19 cellular contexts compared by ENCODE assay signal in genomic region chr1:235158680-235159079, GRCh38.
"Had no signal": no experiment of that assay in that cellular context is flagged by ENCODE, and none has a peak within 500 bp of the region (broad histone marks: within the 10 kb centered on the region; RNA-seq: fewer than 3 reads in every experiment).

No MANE protein-coding gene starts in this region.

- H3K27ac ChIP-seq: breast epithelium, prostate gland, tibial artery, vagina had no signal

- ATAC-seq: right cardiac atrium had no signal

- H3K4me3 ChIP-seq: breast epithelium, prostate gland, tibial artery, vagina had no signal

- H3K27me3 ChIP-seq: breast epithelium, tibial artery, vagina had no signal

- H3K4me1 ChIP-seq: breast epithelium, prostate gland had no signal

- H3K9me3 ChIP-seq: breast epithelium, prostate gland, tibial artery, vagina had no signal

- H3K36me3 ChIP-seq: breast epithelium, prostate gland had no signal

- DNase-seq: activated CD4-positive, CD25-positive, alpha-beta regulatory T cell treated with anti-CD3 and anti-CD28 coated beads, Interleukin-2, amount 50 U/mL, for 72 hours; activated CD8-positive, alpha-beta memory T cell treated with anti-CD3 and anti-CD28 coated beads for 24 hours; activated gamma-delta T cell; cerebellar nuclear complex; effector CD8-positive, alpha-beta T cell; foreskin fibroblast; glutamatergic neuron; hypothalamus; kidney glomerular epithelial cell; mesendoderm; right cardiac atrium; small intestine; stimulated activated CD4-positive, alpha-beta T cell treated with anti-CD3 and anti-CD28 coated beads, Interleukin-4, amount 100 ng/mL, for 24 hours; stimulated activated naive CD4-positive, alpha-beta T cell; T1000; tibial artery had no signal
